ENCODE assay signal across 19 cellular contexts in genomic region chr18:62781262-62781661, GRCh38.
DNase-seq lines count a peak whose midpoint lies in the region; ATAC-seq and TF ChIP-seq lines count a peak whose summit lies in the region.
"Had no signal": no experiment of that assay in that cellular context is flagged by ENCODE, and none has a peak within 500 bp of the region (broad histone marks: within the 10 kb centered on the region; RNA-seq: fewer than 3 reads in every experiment).

No MANE protein-coding gene starts in this region.

- no peak for TF ChIP-seq POLR2A in esophagus squamous epithelium (IDR thresholded peaks at IDR 0.05)

- peaks cover 85% of the 10 kb centered on the region for H3K4me1 Mint-ChIP-seq in activated naive CD8-positive, alpha-beta T cell treated with anti-CD3 and anti-CD28 coated beads, Interleukin-2, amount 50 U/mL, for 24 hours

- no peaks in the 10 kb centered on the region for H3K9me3 ChIP-seq in HEK293 (ENCODE audit: control insufficient read depth, insufficient read depth, low read depth, low read length)
- no peaks in the 10 kb centered on the region for H3K9me3 ChIP-seq in esophagus squamous epithelium
- H3K9me3 ChIP-seq: HAP-1, stomach had no signal

- no peaks in the 10 kb centered on the region for H3K36me3 ChIP-seq in HEK293 (ENCODE audit: control insufficient read depth in 2 of 2, insufficient read depth in 1 of 2, low read length in 2 of 2)
- no peaks in the 10 kb centered on the region for H3K36me3 ChIP-seq in esophagus squamous epithelium
- H3K36me3 ChIP-seq: HAP-1, stomach had no signal

- H3K27me3 Mint-ChIP-seq in activated naive CD8-positive, alpha-beta T cell treated with anti-CD3 and anti-CD28 coated beads, Interleukin-2, amount 50 U/mL, for 24 hours = no peaks in the 10 kb centered on the region

- intact Hi-C loops in esophagus squamous epithelium (cut with DNase I) = no loop called here

- no peak for TF ChIP-seq CTCF in HEK293 (tag by site-specific recombination; IDR thresholded peaks at IDR 0.05)
- TF ChIP-seq CTCF in esophagus squamous epithelium (IDR thresholded peaks at IDR 0.05) = no peak

- peak overlapping the region; percentile 53 for H3K27ac Mint-ChIP-seq in activated naive CD8-positive, alpha-beta T cell treated with anti-CD3 and anti-CD28 coated beads, Interleukin-2, amount 50 U/mL, for 24 hours

- H3K4me1 ChIP-seq in HEK293 (ENCODE audit: control insufficient read depth, insufficient read depth, low read length) = peaks cover 47% of the 10 kb centered on the region
- H3K4me1 ChIP-seq in esophagus squamous epithelium = peaks cover 0 to 50% (median 13%) of the 10 kb centered on the region in 3 donors

- H3K27me3 ChIP-seq in esophagus squamous epithelium = no peaks in the 10 kb centered on the region
- H3K27me3 ChIP-seq: stomach had no signal

- WGBS in esophagus squamous epithelium, 2 donors = 34 to 58% methylated on average over 3 of the region's 3 CpGs

- H3K4me3 ChIP-seq in HEK293 (ENCODE audit: low read depth, low read length) = no peak overlapping the region
- H3K4me3 ChIP-seq in esophagus squamous epithelium = no peak overlapping the region
- H3K4me3 ChIP-seq in skin epidermis = no peak overlapping the region
- H3K4me3 ChIP-seq: coronary artery, HAP-1, stomach had no signal

- no peak overlapping the region for H3K4me3 Mint-ChIP-seq in activated naive CD8-positive, alpha-beta T cell treated with anti-CD3 and anti-CD28 coated beads, Interleukin-2, amount 50 U/mL, for 24 hours

- H3K9me3 Mint-ChIP-seq in activated naive CD8-positive, alpha-beta T cell treated with anti-CD3 and anti-CD28 coated beads, Interleukin-2, amount 50 U/mL, for 24 hours = no peaks in the 10 kb centered on the region

- H3K36me3 Mint-ChIP-seq in activated naive CD8-positive, alpha-beta T cell treated with anti-CD3 and anti-CD28 coated beads, Interleukin-2, amount 50 U/mL, for 24 hours (ENCODE audit: low read depth) = no peaks in the 10 kb centered on the region

- ATAC-seq in activated naive CD8-positive, alpha-beta T cell treated with anti-CD3 and anti-CD28 coated beads, Interleukin-2, amount 50 U/mL, for 24 hours = no peak
- ATAC-seq in HG02763 (IDR thresholded peaks at IDR 0.05; ENCODE audit: unreplicated experiment) = no peak
- ATAC-seq: right cardiac atrium had no signal

- CTCF ChIA-PET in HEK293 (lab: Yijun Ruan, JAX) = interaction anchor here (0.5 to 0.7 kb wide), 2 partner anchors 65 to 82 kb away, joined by 3 read pairs; no protein-coding TSS in a partner anchor

- H3K27ac ChIP-seq in HEK293 (ENCODE audit: extremely low read depth, low read depth, low read length) (no peak overlapping the region), esophagus squamous epithelium (peak overlapping the region; percentile 46 to 82 (median 64)), skin epidermis (peak overlapping the region in 16 of 21 experiments; percentile 1 to 64 (median 48))
- H3K27ac ChIP-seq: coronary artery had no signal

- no peak for DNase-seq in activated naive CD8-positive, alpha-beta T cell treated with anti-CD3 and anti-CD28 coated beads, Interleukin-2, amount 50 U/mL, for 24 hours
- DNase-seq in esophagus squamous epithelium (lab: John Stamatoyannopoulos, UW) = no peak
- no peak for DNase-seq in activated T-cell treated with anti-CD3 and anti-CD28 coated beads, Interleukin-2, amount 50 U/mL, for 1 hour
- DNase-seq in RPMI8226 = no peak
- DNase-seq in glomerular visceral epithelial cell (ENCODE audit: extremely low spot score) = no peak
- DNase-seq: activated CD4-positive, alpha-beta T cell treated with anti-CD3 and anti-CD28 coated beads, Interleukin-2, amount 50 U/mL, for 4 hours; activated naive CD4-positive, alpha-beta T cell treated with Interleukin-2 at 50 U/mL for 16 hours; activated T-cell treated with anti-CD3 and anti-CD28 coated beads for 4 hours; NCI-H1417 treated with DMSO at 0.1 percent for 48 hours; NCI-H774; right cardiac atrium; stimulated activated CD4-positive, alpha-beta T cell treated with anti-CD3 and anti-CD28 coated beads, Interleukin-2, amount 100 ng/mL, for 24 hours; stomach; T-helper 1 cell had no signal

- POLR2A ChIA-PET in HEK293 (lab: Yijun Ruan, JAX) = no interaction called here

TF ChIP-seq in HEK293, 187 proteins besides CTCF, POLR2A, EP300 and RAD21:
- TF ChIP-seq ZNF48 (tag by site-specific recombination; IDR thresholded peaks at IDR 0.05) (no peak), ZNF677 (tag by site-specific recombination; IDR thresholded peaks at IDR 0.05) (no peak), SCRT2 (tag by site-specific recombination; IDR thresholded peaks at IDR 0.05) (peak; percentile 89), ATF2 (tag by site-specific recombination; IDR thresholded peaks at IDR 0.05; ENCODE audit: low read depth) (no peak), ZNF510 (tag by site-specific recombination; IDR thresholded peaks at IDR 0.05; ENCODE audit: insufficient replicate concordance) (no peak), ZNF146 (tag by site-specific recombination; IDR thresholded peaks at IDR 0.05) (no peak), ZNF76 (tag by site-specific recombination; IDR thresholded peaks at IDR 0.05; ENCODE audit: borderline replicate concordance, low read depth) (no peak), SCRT1 (tag by site-specific recombination; IDR thresholded peaks at IDR 0.05; ENCODE audit: borderline replicate concordance) (peak; percentile 91)
- TF ChIP-seq, protein P1, sequence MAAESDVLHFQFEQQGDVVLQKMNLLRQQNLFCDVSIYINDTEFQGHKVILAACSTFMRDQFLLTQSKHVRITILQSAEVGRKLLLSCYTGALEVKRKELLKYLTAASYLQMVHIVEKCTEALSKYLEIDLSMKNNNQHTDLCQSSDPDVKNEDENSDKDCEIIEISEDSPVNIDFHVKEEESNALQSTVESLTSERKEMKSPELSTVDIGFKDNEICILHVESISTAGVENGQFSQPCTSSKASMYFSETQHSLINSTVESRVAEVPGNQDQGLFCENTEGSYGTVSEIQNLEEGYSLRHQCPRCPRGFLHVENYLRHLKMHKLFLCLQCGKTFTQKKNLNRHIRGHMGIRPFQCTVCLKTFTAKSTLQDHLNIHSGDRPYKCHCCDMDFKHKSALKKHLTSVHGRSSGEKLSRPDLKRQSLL (tag by site-specific recombination; IDR thresholded peaks at IDR 0.05) = peak; percentile 55; the same call in 1 of the 2 replicates
